22 cellular contexts compared by ENCODE assay signal in genomic region chr21:27206368-27206982, GRCh38.
DNase-seq lines count a peak whose midpoint lies in the region; ATAC-seq and TF ChIP-seq lines count a peak whose summit lies in the region.
"Had no signal": no experiment of that assay in that cellular context is flagged by ENCODE, and none has a peak within 500 bp of the region (broad histone marks: within the 10 kb centered on the region; RNA-seq: fewer than 3 reads in every experiment).

No MANE protein-coding gene starts in this region.

- peak; percentile 17 for DNase-seq in ELF-1 (ENCODE audit: low read depth, low spot score)
- peak; percentile 39 for DNase-seq in NCI-H226
- peak; percentile 14 for DNase-seq in fibroblast of gingiva (ENCODE audit: low read depth)
- DNase-seq in myocyte (ENCODE audit: low read depth): peak; percentile 80
- no peak for DNase-seq in activated gamma-delta T cell treated with Interleukin-2 at 50 U/mL for 16 hours
- DNase-seq in NCI-H446 (lab: John Stamatoyannopoulos, UW): no peak
- no peak for DNase-seq in A673 (ENCODE audit: low spot score)
- DNase-seq: activated CD4-positive, alpha-beta T cell treated with anti-CD3 and anti-CD28 coated beads, Interleukin-2, amount 10 ng/mL, durations not matched to agents 7 days and 5 days; activated naive CD4-positive, alpha-beta T cell treated with anti-CD3 and anti-CD28 coated beads, Interleukin-2, amount 50 U/mL, for 16 hours; Caco-2; esophagus squamous epithelium; mucosa of descending colon; NCI-H1105; NCI-H748 treated with DMSO at 0.1 percent for 48 hours; nucleus accumbens; PC-9; right lobe of liver; stomach; upper lobe of left lung had no signal

- intact Hi-C loops in A673 (cut with micrococcal nuclease; ENCODE audit: unreplicated experiment): no loop called here

- H3K36me3 ChIP-seq in A673 (ENCODE audit: insufficient read depth, low read length, poor library complexity, severe bottlenecking): no peaks in the 10 kb centered on the region
- H3K36me3 ChIP-seq: esophagus squamous epithelium, right lobe of liver, stomach, upper lobe of left lung had no signal

- H3K4me1 ChIP-seq in A673 (ENCODE audit: insufficient read depth, low read length, poor library complexity, severe bottlenecking): no peaks in the 10 kb centered on the region
- H3K4me1 ChIP-seq: Caco-2, esophagus squamous epithelium, right lobe of liver, stomach, upper lobe of left lung had no signal

- POLR2A ChIA-PET in A673 (lab: Charles Lee; ENCODE audit: low non-redundant PET): no interaction called here

- no peak for TF ChIP-seq CTCF in A673 (conservative IDR thresholded peaks at IDR 0.05; ENCODE audit: low read depth, low read length)

- CTCF ChIA-PET in A673 (lab: Charles Lee): no interaction called here

- no peak overlapping the region for H3K4me3 ChIP-seq in A673 (ENCODE audit: low read depth, low read length, poor library complexity, severe bottlenecking)
- H3K4me3 ChIP-seq: esophagus squamous epithelium, mucosa of descending colon, PC-9, right lobe of liver, stomach, upper lobe of left lung had no signal

- H3K9me3 ChIP-seq in A673 (ENCODE audit: low read depth, low read length, poor library complexity, severe bottlenecking): peaks cover 3% of the 10 kb centered on the region
- H3K9me3 ChIP-seq: Caco-2, esophagus squamous epithelium, mucosa of descending colon, right lobe of liver, upper lobe of left lung had no signal

- H3K27ac ChIP-seq in A673 (ENCODE audit: low read depth, low read length, poor library complexity, severe bottlenecking): no peak overlapping the region
- H3K27ac ChIP-seq: esophagus squamous epithelium, KMS-11, PC-9, right lobe of liver, stomach, upper lobe of left lung had no signal

- ATAC-seq in GM21528 (IDR thresholded peaks at IDR 0.05; ENCODE audit: low FRiP score, unreplicated experiment): no peak
- ATAC-seq: left lobe of liver, mucosa of descending colon, right lobe of liver had no signal

- no TSS peak for BruUV-seq in A673 (replicated peaks; lab: Mats Ljungman, UMichigan)

- no peaks in the 10 kb centered on the region for H3K27me3 ChIP-seq in A673 (replicated peaks; ENCODE audit: insufficient read depth, low read depth, low read length, poor library complexity)
- H3K27me3 ChIP-seq: esophagus squamous epithelium, right lobe of liver, stomach, upper lobe of left lung had no signal

Comparison
In these comparisons a context has a peak if more than half of its experiments do, and no peak if none do; other contexts are left out.
1. DNase-seq: peak in ELF-1 (single experiment), NCI-H226 (single experiment), fibroblast of gingiva (single experiment) and myocyte (single experiment); none in activated gamma-delta T cell treated with Interleukin-2 at 50 U/mL for 16 hours (single experiment), NCI-H446 (0 of 2) and A673 (single experiment).